In genomic region chr6:56958481-56958880, GRCh38 we compare ENCODE assay signal across 15 cellular contexts. TPM values are rescaled to one million over a fixed set of nuclear protein-coding genes. Genes with fewer than 3 reads are reported as not detected.
"Had no signal": no experiment of that assay in that cellular context is flagged by ENCODE, and none has a peak within 500 bp of the region (broad histone marks: within the 10 kb centered on the region; RNA-seq: fewer than 3 reads in every experiment).

No MANE protein-coding gene starts in this region.

- ATAC-seq: gastroesophageal sphincter; left cardiac atrium; lower lobe of right lung; psoas muscle; sciatic nerve; stimulated activated naive CD8-positive, alpha-beta T cell treated with anti-CD3 and anti-CD28 coated beads, Interleukin-15, amount 100 ng/mL, for 72 hours had no signal

- H3K36me3 ChIP-seq: gastroesophageal sphincter, lower lobe of right lung, spleen, upper lobe of left lung had no signal

- H3K27me3 ChIP-seq: gastroesophageal sphincter, testis had no signal

- DNase-seq: activated CD4-positive, alpha-beta T cell treated with anti-CD3 and anti-CD28 coated beads, Interleukin-2, amount 50 U/mL, for 1 hour; activated CD8-positive, alpha-beta memory T cell treated with anti-CD3 and anti-CD28 coated beads for 24 hours; activated gamma-delta T cell treated with Interleukin-2 at 50 U/mL for 16 hours; amygdala; effector memory CD4-positive, alpha-beta T cell; left cardiac atrium; lower lobe of right lung; psoas muscle; spleen; stimulated activated naive CD8-positive, alpha-beta T cell treated with anti-CD3 and anti-CD28 coated beads, Interleukin-15, amount 100 ng/mL, for 72 hours; testis; upper lobe of left lung had no signal

- H3K4me3 ChIP-seq: gastroesophageal sphincter, lower lobe of right lung, psoas muscle, spleen, testis, upper lobe of left lung had no signal

- H3K27ac ChIP-seq: gastroesophageal sphincter, lower lobe of right lung, psoas muscle, spleen, testis, upper lobe of left lung had no signal

- H3K9me3 ChIP-seq: gastroesophageal sphincter, lower lobe of right lung, psoas muscle, spleen, testis, upper lobe of left lung had no signal

RNA-seq across cellular contexts. Expression of gene BEND6, which starts 3.6 kb away (rescaled TPM):
- total RNA-seq: T-helper 2 cell treated with Interferon-gamma antibody and Interleukin-4, amounts not matched to agents 100 ng/mL and 5 ng/mL, for 36 hours had no signal
